ENCODE assay signal across 27 cellular contexts in the genomic region with DNA sequence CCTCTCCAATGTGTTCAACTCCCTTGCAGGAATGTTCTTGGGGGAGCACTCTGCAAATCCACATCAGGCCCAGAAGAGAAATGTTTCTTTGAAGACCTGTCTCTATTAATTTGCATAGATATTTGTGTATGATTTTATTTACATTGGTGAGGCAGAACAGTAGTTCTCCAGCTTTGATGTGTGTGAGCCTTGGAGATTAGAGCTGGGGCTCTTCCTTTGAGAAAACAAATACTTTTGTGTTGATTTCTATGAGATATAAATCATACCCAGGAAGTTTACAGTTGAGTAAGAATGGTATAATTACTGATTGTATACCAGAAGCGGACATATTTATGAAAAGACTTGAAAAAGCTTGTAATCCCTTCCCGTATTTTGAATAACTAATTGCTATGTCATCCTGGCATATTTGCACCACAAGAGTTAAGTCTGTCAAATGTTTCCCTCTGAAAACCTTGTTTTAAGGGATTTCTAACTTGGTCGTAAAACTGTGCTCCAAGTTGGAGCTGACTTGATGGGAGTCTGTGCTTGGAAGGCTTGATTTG.
"Had no signal": no experiment of that assay in that cellular context is flagged by ENCODE, and none has a peak within 500 bp of the region (broad histone marks: within the 10 kb centered on the region; RNA-seq: fewer than 3 reads in every experiment).

No MANE protein-coding gene starts in this region.

- DNase-seq: activated CD4-positive, alpha-beta memory T cell treated with anti-CD3 and anti-CD28 coated beads, Interleukin-2, amount 10 ng/mL, durations not matched to agents 7 days and 5 days; activated CD4-positive, alpha-beta T cell treated with anti-CD3 and anti-CD28 coated beads for 1 hour; activated CD4-positive, alpha-beta T cell treated with anti-CD3 and anti-CD28 coated beads for 48 hours; activated CD4-positive, CD25-positive, alpha-beta regulatory T cell; activated CD8-positive, alpha-beta memory T cell treated with anti-CD3 and anti-CD28 coated beads for 24 hours; activated CD8-positive, alpha-beta memory T cell treated with anti-CD3 and anti-CD28 coated beads, Interleukin-2, amount 10 ng/mL, durations not matched to agents 7 days and 5 days; activated CD8-positive, alpha-beta memory T cell treated with anti-CD3 and anti-CD28 coated beads, Interleukin-2, amount 50 U/mL, for 48 hours; activated effector memory CD4-positive, alpha-beta T cell treated with anti-CD3 and anti-CD28 coated beads, Interleukin-2, amount 50 U/mL, for 16 hours; activated naive CD4-positive, alpha-beta T cell; activated naive CD8-positive, alpha-beta T cell treated with anti-CD3 and anti-CD28 coated beads, Interleukin-2, amount 10 ng/mL, durations not matched to agents 7 days and 5 days; activated T-cell treated with anti-CD3 and anti-CD28 coated beads, Interleukin-2, amount 50 U/mL, for 48 hours; amygdala; NCI-H1105 treated with DMSO at 0.1 percent for 48 hours; NCI-H1694; NCI-H1930; NCI-H2081 treated with DMSO at 0.1 percent for 48 hours; NCI-H2171; NCI-H510A; PC-3; Right ventricle myocardium superior; SW 1271; T1000; WERI-Rb-1 had no signal

- H3K36me3 Mint-ChIP-seq: activated CD8-positive, alpha-beta memory T cell treated with anti-CD3 and anti-CD28 coated beads, Interleukin-2, amount 10 ng/mL, durations not matched to agents 7 days and 5 days; activated naive CD4-positive, alpha-beta T cell treated with anti-CD3 and anti-CD28 coated beads, Interleukin-2, amount 50 U/mL, for 24 hours; activated naive CD8-positive, alpha-beta T cell treated with anti-CD3 and anti-CD28 coated beads, Interleukin-2, amount 10 ng/mL, durations not matched to agents 7 days and 5 days had no signal

- H3K36me3 ChIP-seq: ascending aorta, cardiac muscle cell, WERI-Rb-1 had no signal

- H3K4me3 ChIP-seq: ascending aorta, cardiac muscle cell had no signal

- H3K9me3 Mint-ChIP-seq: activated CD4-positive, alpha-beta memory T cell treated with anti-CD3 and anti-CD28 coated beads, Interleukin-2, amount 10 ng/mL, durations not matched to agents 7 days and 5 days; activated naive CD4-positive, alpha-beta T cell treated with anti-CD3 and anti-CD28 coated beads, Interleukin-2, amount 50 U/mL, for 24 hours; activated naive CD8-positive, alpha-beta T cell treated with anti-CD3 and anti-CD28 coated beads, Interleukin-2, amount 10 ng/mL, durations not matched to agents 7 days and 5 days had no signal

- H3K4me1 ChIP-seq: ascending aorta had no signal

- H3K4me1 Mint-ChIP-seq: activated CD4-positive, alpha-beta memory T cell treated with anti-CD3 and anti-CD28 coated beads, Interleukin-2, amount 10 ng/mL, durations not matched to agents 7 days and 5 days; activated CD8-positive, alpha-beta memory T cell treated with anti-CD3 and anti-CD28 coated beads, Interleukin-2, amount 10 ng/mL, durations not matched to agents 7 days and 5 days; activated naive CD4-positive, alpha-beta T cell treated with anti-CD3 and anti-CD28 coated beads, Interleukin-2, amount 50 U/mL, for 24 hours; activated naive CD8-positive, alpha-beta T cell treated with anti-CD3 and anti-CD28 coated beads, Interleukin-2, amount 10 ng/mL, durations not matched to agents 7 days and 5 days; central memory CD8-positive, alpha-beta T cell had no signal

- ATAC-seq: activated CD8-positive, alpha-beta memory T cell treated with anti-CD3 and anti-CD28 coated beads, Interleukin-2, amount 10 ng/mL, durations not matched to agents 7 days and 5 days; PC-3 had no signal

- H3K27ac ChIP-seq: ascending aorta, cardiac muscle cell, WERI-Rb-1 had no signal

- H3K9me3 ChIP-seq: ascending aorta had no signal

- H3K4me3 Mint-ChIP-seq: activated CD4-positive, alpha-beta memory T cell treated with anti-CD3 and anti-CD28 coated beads, Interleukin-2, amount 10 ng/mL, durations not matched to agents 7 days and 5 days; activated CD8-positive, alpha-beta memory T cell treated with anti-CD3 and anti-CD28 coated beads, Interleukin-2, amount 10 ng/mL, durations not matched to agents 7 days and 5 days; activated naive CD4-positive, alpha-beta T cell treated with anti-CD3 and anti-CD28 coated beads, Interleukin-2, amount 50 U/mL, for 24 hours; activated naive CD8-positive, alpha-beta T cell treated with anti-CD3 and anti-CD28 coated beads, Interleukin-2, amount 10 ng/mL, durations not matched to agents 7 days and 5 days; central memory CD8-positive, alpha-beta T cell had no signal

- H3K27ac Mint-ChIP-seq: activated CD4-positive, alpha-beta memory T cell treated with anti-CD3 and anti-CD28 coated beads, Interleukin-2, amount 10 ng/mL, durations not matched to agents 7 days and 5 days; activated CD8-positive, alpha-beta memory T cell treated with anti-CD3 and anti-CD28 coated beads, Interleukin-2, amount 10 ng/mL, durations not matched to agents 7 days and 5 days; activated naive CD4-positive, alpha-beta T cell treated with anti-CD3 and anti-CD28 coated beads, Interleukin-2, amount 50 U/mL, for 24 hours; activated naive CD8-positive, alpha-beta T cell treated with anti-CD3 and anti-CD28 coated beads, Interleukin-2, amount 10 ng/mL, durations not matched to agents 7 days and 5 days had no signal
